In genomic region chr9:109996936-109997580, GRCh38 we compare ENCODE assay signal across 24 cellular contexts.
DNase-seq lines count a peak whose midpoint lies in the region; TF ChIP-seq lines count a peak whose summit lies in the region.
"Had no signal": no experiment of that assay in that cellular context is flagged by ENCODE, and none has a peak within 500 bp of the region (broad histone marks: within the 10 kb centered on the region; RNA-seq: fewer than 3 reads in every experiment).

No MANE protein-coding gene starts in this region.

- no peaks in the 10 kb centered on the region for H3K27me3 ChIP-seq in brain microvascular endothelial cell (replicated peaks)
- H3K27me3 ChIP-seq: BLaER1, SJCRH30 had no signal

- peaks cover 5% of the 10 kb centered on the region for H3K9me3 Mint-ChIP-seq in osteocyte (ENCODE audit: unreplicated experiment)

- no peaks in the 10 kb centered on the region for H3K27me3 Mint-ChIP-seq in osteocyte (ENCODE audit: unreplicated experiment)
- H3K27me3 Mint-ChIP-seq: CD4-positive, alpha-beta T cell had no signal

- WGBS in lower leg skin, 2 donors, result 91 to 96% methylated on average over 7 of the region's 7 CpGs

- in situ Hi-C loops in brain microvascular endothelial cell (cut with HindIII; ENCODE audit: low pct_ligation_motif_present, low sequenced_read_pairs), result no loop called here

- peaks cover 6% of the 10 kb centered on the region for H3K4me1 Mint-ChIP-seq in osteocyte (ENCODE audit: unreplicated experiment)

- H3K36me3 ChIP-seq in brain microvascular endothelial cell (replicated peaks), result no peaks in the 10 kb centered on the region
- H3K36me3 ChIP-seq: BLaER1, HAP-1 had no signal

- no peak for TF ChIP-seq CTCF in brain microvascular endothelial cell (IDR thresholded peaks at IDR 0.05; ENCODE audit: low read depth, low read length, missing control alignments)
- TF ChIP-seq CTCF in osteocyte (IDR thresholded peaks at IDR 0.05), result no peak
- no peak for TF ChIP-seq CTCF in lower leg skin (IDR thresholded peaks at IDR 0.05)

- H3K27ac ChIP-seq in brain microvascular endothelial cell, result no peak overlapping the region
- H3K27ac ChIP-seq: BLaER1, GM23248, HL-60, KMS-11, SJCRH30 had no signal

- H3K27ac Mint-ChIP-seq in osteocyte (ENCODE audit: unreplicated experiment), result no peak overlapping the region
- H3K27ac Mint-ChIP-seq: CD4-positive, alpha-beta T cell had no signal

- intact Hi-C loops in lower leg skin (cut with DNase I; ENCODE audit: low total_unique reads), result no loop called here

- no peak overlapping the region for H3K4me3 Mint-ChIP-seq in osteocyte (ENCODE audit: unreplicated experiment)
- H3K4me3 Mint-ChIP-seq: CD4-positive, alpha-beta T cell had no signal

- peaks cover 7% of the 10 kb centered on the region for H3K36me3 Mint-ChIP-seq in osteocyte (ENCODE audit: unreplicated experiment)

- no peak for TF ChIP-seq POLR2A in lower leg skin (IDR thresholded peaks at IDR 0.05)

- H3K4me3 ChIP-seq in brain microvascular endothelial cell (ENCODE audit: low read depth, low read length) (no peak overlapping the region), lower leg skin (ENCODE audit: low read depth, poor library complexity, severe bottlenecking) (no peak overlapping the region)
- H3K4me3 ChIP-seq: BLaER1, GM23248, HAP-1, SJCRH30 had no signal

- peak; percentile 30 for DNase-seq in EH (ENCODE audit: low read depth)
- DNase-seq in HCEC 1CT, result peak; percentile 24
- DNase-seq in brain microvascular endothelial cell, result peak; percentile 24
- DNase-seq in osteocyte (ENCODE audit: extremely low spot score, unreplicated experiment), result peak; percentile 25
- no peak for DNase-seq in HuH-7 (ENCODE audit: low spot score)
- DNase-seq in lower leg skin (ENCODE audit: low spot score in 2 of 2), result no peak
- DNase-seq in retina, result no peak
- DNase-seq: ACHN; CD4-positive, alpha-beta T cell; COR-L47; DMS79; GM23248; NCI-H1048; NCI-H1436; NCI-H2029; NCI-H2227 treated with DMSO at 0.1 percent for 48 hours; NCI-H510A treated with DMSO at 0.1 percent for 48 hours; NCI-H748 treated with DMSO at 0.1 percent for 48 hours; NK-92 treated with Interleukin-12 subunit alpha and Interleukin-12 subunit beta, amount 100 ng/mL, for 24 hours; SJCRH30 had no signal

Comparison
In these comparisons a context has a peak if more than half of its experiments do, and no peak if none do; other contexts are left out.
1. DNase-seq: peak in EH (single experiment), HCEC 1CT (single experiment), brain microvascular endothelial cell (single experiment) and osteocyte (single experiment); none in HuH-7 (single experiment), lower leg skin (0 of 2) and retina (single experiment).